In the genomic region with DNA sequence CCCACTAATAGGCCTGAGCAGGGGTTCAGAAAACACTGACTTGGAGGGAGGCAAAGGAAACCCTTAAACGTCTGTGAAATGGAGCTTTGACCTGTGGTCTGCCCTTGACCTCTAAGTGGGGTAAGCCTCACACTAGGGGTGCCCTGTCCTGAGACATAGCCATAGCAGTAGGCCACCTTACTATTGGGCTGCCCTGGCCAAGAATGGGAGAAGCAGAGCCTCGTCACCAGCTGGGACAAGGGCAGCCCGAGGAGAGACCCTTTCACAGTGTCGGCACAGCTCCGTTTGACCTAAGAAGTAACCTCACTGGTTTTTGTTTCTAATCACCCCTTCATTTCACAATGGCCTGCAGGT, we compare ENCODE assay signal across 12 cellular contexts. TPM values are rescaled to one million over a fixed set of nuclear protein-coding genes. Genes with fewer than 3 reads are reported as not detected.
A peak's percentile ranks its signal among the peaks of the same experiment; 100 is the strongest.
DNase-seq lines count a peak whose midpoint lies in the region; ATAC-seq, FAIRE-seq and TF ChIP-seq lines count a peak whose summit lies in the region.
"Had no signal": no experiment of that assay in that cellular context is flagged by ENCODE, and none has a peak within 500 bp of the region (broad histone marks: within the 10 kb centered on the region; RNA-seq: fewer than 3 reads in every experiment).

No MANE protein-coding gene starts in this region.

- no peak overlapping the region; the same call in 1 of the 2 replicates for H3K4me2 ChIP-seq in IMR-90 (ENCODE audit: low read depth, low read length)

- peak overlapping the region; percentile 14; the same call in 1 of the 2 replicates for H3K4ac ChIP-seq in IMR-90 (ENCODE audit: low read depth, low read length)

- no peaks in the 10 kb centered on the region; the same call in 1 of the 2 replicates for H3K9me3 ChIP-seq in IMR-90 (ENCODE audit: control insufficient read depth, insufficient read depth, low read length)
- no peaks in the 10 kb centered on the region for H3K9me3 ChIP-seq in ascending aorta
- H3K9me3 ChIP-seq in lung (ENCODE audit: control insufficient read depth in 2 of 2, insufficient read depth in 1 of 2, low read length in 1 of 2) = peaks cover 0 to 1% of the 10 kb centered on the region in 2 donors
- H3K9me3 ChIP-seq in stomach smooth muscle (ENCODE audit: control insufficient read depth in 2 of 2, low read length in 2 of 2) = no peaks in the 10 kb centered on the region

- no CpG with 5 or more reads among the region's 5 CpGs for WGBS in IMR-90 (ENCODE audit: extremely low coverage in 2 of 2, insufficient read length in 1 of 2), 2 experiments
- WGBS in lung, 2 donors = 66 to 75% methylated on average over 5 of the region's 5 CpGs

- ATAC-seq in IMR-90 (ENCODE audit: low read depth) (no peak), lung (ENCODE audit: insufficient read depth, low FRiP score) (no peak)
- ATAC-seq: effector memory CD8-positive, alpha-beta T cell had no signal

- H3K23ac ChIP-seq in IMR-90 (ENCODE audit: low read depth, low read length) = no peak overlapping the region

- TF ChIP-seq RAD21 in IMR-90 (IDR thresholded peaks at IDR 0.05; ENCODE audit: low read length) = no peak

- no TSS peak for BruUV-seq in IMR-90 (replicated peaks; lab: Mats Ljungman, UMichigan)

- peak overlapping the region; percentile 64 for H2BK5ac ChIP-seq in IMR-90 (ENCODE audit: low read depth, low read length, poor library complexity, severe bottlenecking)

- no peak overlapping the region for H3K56ac ChIP-seq in IMR-90 (ENCODE audit: extremely low read depth, insufficient read depth, low read length)

- peaks cover 8% of the 10 kb centered on the region for H4K20me1 ChIP-seq in IMR-90 (ENCODE audit: insufficient read depth, low read length)

- no peak overlapping the region for H4K5ac ChIP-seq in IMR-90 (ENCODE audit: low read depth, low read length)

- H2AFZ ChIP-seq in IMR-90 (replicated peaks; ENCODE audit: low read length, poor library complexity) = peak overlapping the region; percentile 3

- H3K27me3 ChIP-seq in IMR-90 (ENCODE audit: control insufficient read depth, insufficient read depth, low read length) = no peaks in the 10 kb centered on the region
- no peaks in the 10 kb centered on the region for H3K27me3 ChIP-seq in ascending aorta
- H3K27me3 ChIP-seq in lung (ENCODE audit: control insufficient read depth, insufficient read depth) = no peaks in the 10 kb centered on the region
- no peaks in the 10 kb centered on the region for H3K27me3 ChIP-seq in stomach smooth muscle (ENCODE audit: control insufficient read depth in 1 of 2, insufficient read depth in 2 of 2, low read length in 2 of 2)

- H2BK20ac ChIP-seq in IMR-90 (ENCODE audit: low read depth, low read length) = peak overlapping the region; percentile 50

- in situ Hi-C loops in IMR-90 (cut with MboI; ENCODE audit: low sequenced_read_pairs) = no loop called here

- peak overlapping the region; percentile 36; the same call in 1 of the 2 replicates for H2BK120ac ChIP-seq in IMR-90 (ENCODE audit: low read depth, low read length)

- no peak overlapping the region for H3K4me3 ChIP-seq in IMR-90 (ENCODE audit: insufficient read depth, low read depth, low read length)
- H3K4me3 ChIP-seq in ascending aorta = no peak overlapping the region
- no peak overlapping the region for H3K4me3 ChIP-seq in lung
- H3K4me3 ChIP-seq in stomach smooth muscle (ENCODE audit: low read length in 2 of 2) = no peak overlapping the region

- H3K9me1 ChIP-seq in IMR-90 (ENCODE audit: insufficient read depth, low read length) = peaks cover 13% of the 10 kb centered on the region

- DNase-seq in IMR-90 = no peak
- DNase-seq in ascending aorta (ENCODE audit: low spot score in 2 of 2) = no peak
- DNase-seq in lung (ENCODE audit: low spot score) = peak; percentile 27
- DNase-seq in NCI-H748 treated with DMSO at 0.1 percent for 48 hours (lab: John Stamatoyannopoulos, UW) = no peak
- DNase-seq in GM12891 (ENCODE audit: insufficient read length, low spot score) = no peak
- no peak for DNase-seq in activated CD4-positive, alpha-beta T cell treated with anti-CD3 and anti-CD28 coated beads, Interleukin-2, amount 50 U/mL, for 1 hour
- DNase-seq: activated T-cell treated with anti-CD3 and anti-CD28 coated beads for 4 hours; effector memory CD8-positive, alpha-beta T cell; NCI-H1436; NCI-H774; stimulated activated CD4-positive, alpha-beta T cell treated with anti-CD3 and anti-CD28 coated beads, Interleukin-4, amount 100 ng/mL, for 24 hours had no signal

- no peak for TF ChIP-seq CTCF in IMR-90 (conservative IDR thresholded peaks at IDR 0.05; ENCODE audit: low read depth, low read length)
- TF ChIP-seq CTCF in ascending aorta (IDR thresholded peaks at IDR 0.05) = no peak
- TF ChIP-seq CTCF in lung (IDR thresholded peaks at IDR 0.05; ENCODE audit: control extremely low read depth, extremely low read depth) = no peak

- CTCF ChIA-PET in IMR-90 (lab: Yijun Ruan, JAX) = interaction anchor here (0.7 kb wide), 1 partner anchor 109 kb away, joined by 3 read pairs; no protein-coding TSS in a partner anchor

- peak overlapping the region; percentile 18 to 36; a peak in 1 of 4 replicates for H4K8ac ChIP-seq in IMR-90 (ENCODE audit: low read depth in 2 of 2, low read length in 2 of 2)

- no peak for FAIRE-seq in GM12891 (lab: Jason Lieb, UNC)

- POLR2A ChIA-PET in IMR-90 (lab: Charles Lee; ENCODE audit: unreplicated experiment) = no interaction called here

- peak overlapping the region; percentile 37 for H2AK5ac ChIP-seq in IMR-90 (ENCODE audit: low read depth, low read length)

- H3K14ac ChIP-seq in IMR-90 (replicated peaks; ENCODE audit: low read depth, low read length) = peak overlapping the region; percentile 77

- H2BK15ac ChIP-seq in IMR-90 (ENCODE audit: low read depth, low read length) = peak overlapping the region; percentile 79; the same call in 2 of the 3 replicates

- peak overlapping the region; percentile 31; the same call in 1 of the 2 replicates for H3K27ac ChIP-seq in IMR-90 (ENCODE audit: insufficient read depth, low read length)
- H3K27ac ChIP-seq in ascending aorta = peak overlapping the region; percentile 51 to 69
- H3K27ac ChIP-seq in lung (ENCODE audit: low read depth in 1 of 2, low read length in 1 of 2) = peak overlapping the region in 1 of 2 donors; percentile 85
- peak overlapping the region; percentile 6 for H3K27ac ChIP-seq in stomach smooth muscle (ENCODE audit: low read length)

- dilution Hi-C loops in IMR-90 (cut with HindIII; ENCODE audit: low sequenced_read_pairs, unreplicated experiment) = no loop called here

- no peaks in the 10 kb centered on the region for H3K79me1 ChIP-seq in IMR-90 (ENCODE audit: low read depth in 1 of 2, low read length in 2 of 2)

- H3K36me3 ChIP-seq in IMR-90 (ENCODE audit: control insufficient read depth, insufficient read depth, low read length) (no peaks in the 10 kb centered on the region), ascending aorta (no peaks in the 10 kb centered on the region), lung (ENCODE audit: control insufficient read depth in 2 of 2, insufficient read depth in 2 of 2, low read length in 2 of 2) (no peaks in the 10 kb centered on the region), stomach smooth muscle (ENCODE audit: control insufficient read depth in 2 of 2, insufficient read depth in 2 of 2, low read length in 2 of 2) (no peaks in the 10 kb centered on the region)

- peak overlapping the region; percentile 2 for H2AK9ac ChIP-seq in IMR-90 (replicated peaks; ENCODE audit: low read depth, low read length, poor library complexity)

- H3K18ac ChIP-seq in IMR-90 (ENCODE audit: low read depth, low read length) = peak overlapping the region; percentile 8

- TF ChIP-seq POLR2A in IMR-90 (IDR thresholded peaks at IDR 0.05; ENCODE audit: low read depth, low read length) = no peak
- TF ChIP-seq POLR2A in GM12891 (IDR thresholded peaks at IDR 0.05; ENCODE audit: low read depth, low read length) = no peak

- intact Hi-C loops in IMR-90 (cut with micrococcal nuclease) (loop anchor here (5.0 kb wide), 1 partner anchor 404 kb away; no protein-coding TSS in a partner anchor), ascending aorta (cut with DNase I) (loop anchor here (5.0 kb wide), 2 partner anchors 64 to 174 kb away; a partner anchor contains a TSS)

- H3K4me1 ChIP-seq in IMR-90 (ENCODE audit: control insufficient read depth, insufficient read depth, low read length) (peaks cover 10% of the 10 kb centered on the region), ascending aorta (peaks cover 2 to 6% of the 10 kb centered on the region in 2 donors), lung (ENCODE audit: control insufficient read depth in 2 of 2, insufficient read depth in 2 of 2, low read length in 2 of 2) (peaks cover 0 to 11% of the 10 kb centered on the region in 2 donors), stomach smooth muscle (ENCODE audit: control insufficient read depth, insufficient read depth, low read length) (peaks cover 18% of the 10 kb centered on the region)

- H3K9ac ChIP-seq in IMR-90 (ENCODE audit: low read depth, low read length) (no peak overlapping the region), stomach smooth muscle (ENCODE audit: low read length in 2 of 2) (no peak overlapping the region)

- no peak overlapping the region for H4K91ac ChIP-seq in IMR-90 (ENCODE audit: insufficient read depth, low read depth, low read length)

TF ChIP-seq in IMR-90, 13 proteins besides CTCF, POLR2A, EP300 and RAD21 (continues in another document):
- no peak for TF ChIP-seq CHD1 (IDR thresholded peaks at IDR 0.05; ENCODE audit: low read depth, low read length)

TF ChIP-seq in GM12891, 5 proteins besides CTCF, POLR2A, EP300 and RAD21:
- no peak for TF ChIP-seq POLR2AphosphoS5 (IDR thresholded peaks at IDR 0.05; ENCODE audit: low read depth, low read length)

RNA-seq across cellular contexts. Expression of a gene that starts 26.4 kb away (rescaled TPM):
- total RNA-seq in IMR-90 (2012; rRNA removed) = 6.3 and 7.2 TPM in 2 replicates
- 10.9 and 13.9 TPM in 2 replicates for polyA plus RNA-seq in IMR-90 (2012; rRNA removed)
- 4.7 and 5.3 TPM in 2 replicates for polyA plus RNA-seq in IMR-90 (2012; cell fraction: cytosol; rRNA removed)
- polyA plus RNA-seq in IMR-90 (2012; cell fraction: nucleus; rRNA removed; ENCODE audit: low replicate concordance) = 3.4 and 12.2 TPM in 2 replicates
- total RNA-seq in ascending aorta = 30.3 TPM
- total RNA-seq in lung = 10 to 100 TPM; 22.6 to 38.4 TPM
- 10 to 100 TPM; 21.4 to 32.4 TPM for polyA plus RNA-seq in lung
- polyA plus RNA-seq in GM12891 (2012; ENCODE audit: low read depth, missing spikeins) = 38.2 TPM
